Comparison of ENCODE assay signal across 6 cellular contexts in the genomic region with DNA sequence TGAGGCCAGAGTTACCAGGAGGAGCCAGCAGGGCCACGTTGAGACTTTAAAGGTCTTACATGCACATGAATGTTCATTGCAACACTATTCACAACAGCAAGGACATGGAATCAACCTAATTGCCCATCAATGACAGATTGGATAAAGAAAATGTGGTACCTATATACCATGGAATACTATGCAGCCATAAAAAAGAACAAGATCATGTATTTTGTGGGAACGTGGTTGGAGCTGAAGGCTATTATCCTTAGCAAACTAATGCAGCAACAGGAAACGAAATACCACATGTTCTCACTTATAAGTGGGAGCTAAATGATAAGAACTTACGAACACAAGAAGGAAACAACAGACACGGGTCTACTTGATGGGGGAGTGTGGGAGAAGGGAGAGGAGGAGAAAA. TPM values are rescaled to one million over a fixed set of nuclear protein-coding genes. Genes with fewer than 3 reads are reported as not detected.
DNase-seq lines count a peak whose midpoint lies in the region; ATAC-seq, FAIRE-seq and TF ChIP-seq lines count a peak whose summit lies in the region.
"Not testable (repeated sequence)": the region's sequence is repeated elsewhere in the genome, so short reads cannot be mapped to it uniquely, and the experiment has no call there.

No MANE protein-coding gene starts in this region.

- peak overlapping the region; percentile 25; the same call in 1 of the 2 replicates for H2AFZ ChIP-seq in GM12878 (ENCODE audit: control insufficient read depth, low read depth, low read length)
- not testable (repeated sequence) for H2AFZ ChIP-seq in H1 (ENCODE audit: low read length)

- not testable (repeated sequence) for H4K8ac ChIP-seq in H1 (ENCODE audit: extremely low read depth, insufficient read depth, low read length); mesendoderm (ENCODE audit: low read depth, low read length)

- H2BK120ac ChIP-seq in H1 (replicated peaks; ENCODE audit: low read depth, low read length); mesendoderm (ENCODE audit: low read depth, low read length): not testable (repeated sequence)

- 13% methylated on average over 5 of the region's 5 CpGs for WGBS in GM12878 (ENCODE audit: insufficient coverage, insufficient replicate concordance, low lambda C conversion rate, missing lambda C conversion rate)
- WGBS in H1 (ENCODE audit: extremely low coverage in 1 of 2, insufficient coverage in 1 of 2, insufficient read length in 1 of 2, insufficient replicate concordance in 2 of 2, low coverage in 1 of 2, low lambda C conversion rate in 2 of 2, missing lambda C conversion rate in 1 of 2), 2 experiments: 89% methylated on average over 5 of the region's 5 CpGs; no CpG with 5 or more reads in 1 of the 2 experiments
- WGBS in mesendoderm (ENCODE audit: extremely low coverage, insufficient coverage, low lambda C conversion rate): no CpG with 5 or more reads among the region's 5 CpGs

- H3K14ac ChIP-seq in H1 (ENCODE audit: insufficient read length): not testable (repeated sequence)

- H2BK12ac ChIP-seq in H1 (ENCODE audit: low read depth, low read length): not testable (repeated sequence)

- SMC1A ChIA-PET in GM12878 (lab: Charles Lee; ENCODE audit: uncharacterized antibody, unreplicated experiment): interaction anchor here (0.6 to 3.1 kb wide), 12 partner anchors 9 to 139 kb away, joined by 3 to 15 read pairs (median 6); no protein-coding TSS in a partner anchor

- not testable (repeated sequence) for H2BK15ac ChIP-seq in H1 (ENCODE audit: low read length); mesendoderm (replicated peaks; ENCODE audit: low read depth)

- H3K9ac ChIP-seq in GM12878 (ENCODE audit: control insufficient read depth, insufficient read depth, low read length); H1 (replicated peaks in 1 of 4; ENCODE audit: extremely low read depth in 1 of 4, low read depth in 3 of 4, low read length in 3 of 4); mesendoderm (ENCODE audit: low read length): not testable (repeated sequence)

- not testable (repeated sequence) for H3K36me3 ChIP-seq in HEK293 (ENCODE audit: control insufficient read depth in 2 of 2, insufficient read depth in 1 of 2, low read length in 2 of 2); GM12878 (ENCODE audit: control insufficient read depth in 2 of 2, insufficient read depth in 2 of 2, low read length in 1 of 2); H1 (ENCODE audit: control insufficient read depth in 2 of 4, insufficient read depth in 4 of 4, low read length in 3 of 4); mesendoderm (ENCODE audit: control insufficient read depth, insufficient read depth, low read length)

- CTCF ChIA-PET in HEK293 (lab: Yijun Ruan, JAX): interaction anchor here (0.6 kb wide), 1 partner anchor 1621 kb away, joined by 4 read pairs; no protein-coding TSS in a partner anchor
- CTCF ChIA-PET in GM12878 (lab: Yijun Ruan, JAX): interaction anchor here (0.7 to 2.9 kb wide), 6 partner anchors 11 to 136 kb away, joined by 4 to 10 read pairs (median 6); no protein-coding TSS in a partner anchor
- CTCF ChIA-PET in H1 (lab: Charles Lee; ENCODE audit: partially characterized antibody): interaction anchor here (1.7 kb wide), 1 partner anchor 136 kb away, joined by 4 read pairs; no protein-coding TSS in a partner anchor

- H4K5ac ChIP-seq in H1 (ENCODE audit: insufficient read length, low read depth, low read length); mesendoderm (ENCODE audit: low read length): not testable (repeated sequence)

- not testable (repeated sequence) for H2BK5ac ChIP-seq in H1 (ENCODE audit: low read depth, low read length)
- peak overlapping the region; percentile 73 for H2BK5ac ChIP-seq in mesendoderm (ENCODE audit: low read length)

- H3K79me1 ChIP-seq in H1 (ENCODE audit: low read depth, low read length); mesendoderm (ENCODE audit: low read length): not testable (repeated sequence)

- H3K27ac ChIP-seq in HEK293 (ENCODE audit: extremely low read depth, low read depth, low read length); GM12878 (ENCODE audit: control insufficient read depth, insufficient read depth); H1 (ENCODE audit: low read depth, low read length); mesendoderm (ENCODE audit: low read depth, low read length): not testable (repeated sequence)
- H3K27ac ChIP-seq in caudate nucleus (ENCODE audit: low read depth, low read length) (peak overlapping the region; percentile 92), temporal lobe (ENCODE audit: low read depth, low read length) (peak overlapping the region; percentile 65)

- not testable (repeated sequence) for H3K23ac ChIP-seq in H1 (ENCODE audit: insufficient read length); mesendoderm (ENCODE audit: low read length)

- not testable (repeated sequence) for DNase-seq in GM12878 (ENCODE audit: low read depth, low spot score); caudate nucleus (lab: John Stamatoyannopoulos, UW); H1 (ENCODE audit: low read depth in 1 of 2, low spot score in 2 of 2); mesendoderm

- peak overlapping the region; percentile 16; the same call in 1 of the 2 replicates for H2AK5ac ChIP-seq in H1 (ENCODE audit: low read depth, low read length)
- peak overlapping the region; percentile 94 for H2AK5ac ChIP-seq in mesendoderm (ENCODE audit: low read length)

- H3K4ac ChIP-seq in H1 (replicated peaks; ENCODE audit: insufficient read length, low read depth, low read length); mesendoderm (ENCODE audit: low read depth, low read length): not testable (repeated sequence)

- ATAC-seq in GM12878: not testable (repeated sequence)

- POLR2A ChIA-PET in HEK293 (lab: Yijun Ruan, JAX): interaction anchor here (0.6 kb wide), 1 partner anchor 11 kb away, joined by 3 read pairs; no protein-coding TSS in a partner anchor
- POLR2A ChIA-PET in GM12878 (lab: Charles Lee): interaction anchor here (0.6 to 1.7 kb wide), 5 partner anchors 10 to 97 kb away, joined by 3 to 13 read pairs (median 3); no protein-coding TSS in a partner anchor
- POLR2A ChIA-PET in H1 (lab: Charles Lee; ENCODE audit: partially characterized antibody): not testable (repeated sequence)

- not testable (repeated sequence) for H2BK20ac ChIP-seq in H1 (ENCODE audit: low read length)

- H3K4me2 ChIP-seq in GM12878 (ENCODE audit: control insufficient read depth, insufficient read depth); H1 (ENCODE audit: insufficient read depth in 1 of 2, low read depth in 2 of 2, low read length in 2 of 2); mesendoderm (ENCODE audit: low read length): not testable (repeated sequence)

- in situ Hi-C loops in GM12878 (cut with MboI): not testable (repeated sequence)

- not testable (repeated sequence) for H3K4me3 ChIP-seq in HEK293 (ENCODE audit: low read depth, low read length); GM12878; H1 (ENCODE audit: extremely low read depth in 1 of 4, insufficient read depth in 2 of 4, low read depth in 3 of 4, low read length in 4 of 4); mesendoderm (ENCODE audit: low read length)

- not testable (repeated sequence) for H3K9me3 ChIP-seq in HEK293 (ENCODE audit: control insufficient read depth, insufficient read depth, low read depth, low read length); GM12878 (replicated peaks; ENCODE audit: control insufficient read depth, insufficient read depth, low read length); H1 (ENCODE audit: insufficient read depth in 2 of 2, low read depth in 1 of 2, low read length in 1 of 2)

- not testable (repeated sequence) for BruUV-seq in GM12878 (replicated peaks; lab: Mats Ljungman, UMichigan)

- RAD21 ChIA-PET in GM12878 (lab: Charles Lee; ENCODE audit: unreplicated experiment): interaction anchor here (0.8 to 1.5 kb wide), 7 partner anchors 14 to 136 kb away, joined by 3 to 7 read pairs (median 3); no protein-coding TSS in a partner anchor

- TF ChIP-seq POLR2A in GM12878 (IDR thresholded peaks at IDR 0.05; ENCODE audit: low read depth, low read length); H1 (IDR thresholded peaks at IDR 0.05; ENCODE audit: control extremely low read depth in 1 of 2, low read depth in 2 of 2, low read length in 2 of 2): not testable (repeated sequence)

- intact Hi-C loops in GM12878 (cut with micrococcal nuclease; ENCODE audit: unreplicated experiment): not testable (repeated sequence)

- not testable (repeated sequence) for H4K20me1 ChIP-seq in GM12878 (ENCODE audit: control insufficient read depth, insufficient read depth); H1 (replicated peaks in 1 of 2; ENCODE audit: control insufficient read depth in 1 of 2, insufficient read depth in 2 of 2, low read length in 2 of 2)

- H3K18ac ChIP-seq in H1 (ENCODE audit: extremely low read depth, low read length); mesendoderm (ENCODE audit: low read length): not testable (repeated sequence)

- not testable (repeated sequence) for H3K56ac ChIP-seq in H1 (replicated peaks; ENCODE audit: insufficient read length, low read depth, low read length)
- H3K56ac ChIP-seq in mesendoderm (ENCODE audit: low read length): peak overlapping the region; percentile 46

- not testable (repeated sequence) for TF ChIP-seq RAD21 in GM12878 (IDR thresholded peaks at IDR 0.05; ENCODE audit: insufficient read depth, low read depth, low read length); H1 (IDR thresholded peaks at IDR 0.05 in 1 of 2, conservative IDR thresholded peaks at IDR 0.05 in 1 of 2; ENCODE audit: low read depth in 2 of 2, low read length in 2 of 2)

- not testable (repeated sequence) for H3K4me1 ChIP-seq in HEK293 (ENCODE audit: control insufficient read depth, insufficient read depth, low read length); GM12878 (ENCODE audit: control insufficient read depth, insufficient read depth, low read length); H1 (replicated peaks in 1 of 4; ENCODE audit: control insufficient read depth in 3 of 4, insufficient read depth in 4 of 4, low read length in 3 of 4)
- H3K4me1 ChIP-seq in mesendoderm (ENCODE audit: control insufficient read depth, low read depth, low read length): peaks cover 22% of the 10 kb centered on the region

- TF ChIP-seq CTCF in HEK293 (tag by site-specific recombination; IDR thresholded peaks at IDR 0.05); GM12878 (IDR thresholded peaks at IDR 0.05 in 2 of 3, conservative IDR thresholded peaks at IDR 0.05 in 1 of 3; ENCODE audit: control insufficient read depth in 2 of 3, extremely low read depth in 1 of 3, insufficient read depth in 1 of 3, low read depth in 3 of 3, low read length in 3 of 3); H1 (IDR thresholded peaks at IDR 0.05; ENCODE audit: control extremely low read depth in 1 of 3, insufficient read depth in 1 of 3, low read depth in 1 of 3, low read length in 3 of 3): not testable (repeated sequence)

- FAIRE-seq in GM12878 (lab: Jason Lieb, UNC); H1 (lab: Jason Lieb, UNC): not testable (repeated sequence)

- H3K23me2 ChIP-seq in H1 (ENCODE audit: low read depth, low read length): not testable (repeated sequence)

- not testable (repeated sequence) for H3K27me3 ChIP-seq in GM12878 (replicated peaks in 1 of 2; ENCODE audit: control insufficient read depth in 2 of 2, insufficient read depth in 2 of 2, low read length in 1 of 2); H1 (replicated peaks in 1 of 4; ENCODE audit: control insufficient read depth in 3 of 4, extremely low read depth in 1 of 4, insufficient read depth in 3 of 4, low read length in 3 of 4); mesendoderm (ENCODE audit: insufficient read depth, low read length, poor library complexity)

- not testable (repeated sequence) for TF ChIP-seq EP300 in GM12878 (IDR thresholded peaks at IDR 0.05; ENCODE audit: borderline replicate concordance in 1 of 2, control insufficient read depth in 1 of 2, low read depth in 2 of 2, low read length in 2 of 2); H1 (IDR thresholded peaks at IDR 0.05; ENCODE audit: borderline replicate concordance in 1 of 2, low read depth in 2 of 2, low read length in 2 of 2)

- not testable (repeated sequence) for H4K91ac ChIP-seq in H1 (replicated peaks; ENCODE audit: insufficient read length, low read length)

- not testable (repeated sequence) for H3K79me2 ChIP-seq in GM12878 (ENCODE audit: control insufficient read depth, insufficient read depth, low read length); H1 (ENCODE audit: control insufficient read depth in 1 of 2, insufficient read depth in 2 of 2, low read length in 2 of 2); mesendoderm (ENCODE audit: control insufficient read depth, insufficient read depth, low read length)

RNA-seq across cellular contexts. Expression of a gene that starts 11.6 kb away (rescaled TPM):
- total RNA-seq in GM12878 (2013; cell fraction: nucleolus; rRNA removed): 20.3 and 22.4 TPM in 2 replicates
- total RNA-seq in GM12878 (2014; rRNA removed): 2.1 and 2.7 TPM in 2 replicates
- 1.6 and 2.4 TPM in 2 replicates for total RNA-seq in GM12878 (2014; rRNA removed; fragmentation: Illumina TruSeq; extraction: Trizol)
- 1.7 and 3.0 TPM in 2 replicates for total RNA-seq in GM12878 (2021)
- polyA plus RNA-seq in GM12878 (2011; ENCODE audit: low read depth): 28.3 TPM
- polyA plus RNA-seq in GM12878 (2011; rRNA removed): 8.1 and 10.7 TPM in 2 replicates
- 3.8 and 5.6 TPM in 2 replicates for polyA plus RNA-seq in GM12878 (2011; cell fraction: cytosol; rRNA removed)
- polyA plus RNA-seq in GM12878 (2011; cell fraction: nucleus; rRNA removed): 5.5 and 9.4 TPM in 2 replicates
- polyA plus RNA-seq in GM12878 (2012): 9.3 and 15.9 TPM in 2 replicates
- 1.8 and 2.5 TPM in 2 replicates for polyA plus RNA-seq in GM12878 (2014; fragmentation: Illumina TruSeq; extraction: Trizol)
- polyA plus RNA-seq in GM12878 (2014; fragmentation: Nextera tagmentation; extraction: Ambion mirVana): 1 to 10 TPM; 1.4 to 2.1 TPM
- polyA plus RNA-seq in GM12878 (2014; rRNA removed): 0.71 and 2.0 TPM in 2 replicates
- under 1 TPM; 0.42 to 0.84 TPM for polyA plus RNA-seq in GM12878 (2016; fragmentation: Nextera tagmentation; extraction: Ambion mirVana)
- 6.3 and 8.6 TPM in 2 replicates for polyA minus RNA-seq in GM12878 (2011; rRNA and poly(A)+ RNA removed)
- 2.7 and 3.3 TPM in 2 replicates for polyA minus RNA-seq in GM12878 (2011; cell fraction: cytosol; rRNA and poly(A)+ RNA removed)
- polyA minus RNA-seq in GM12878 (2011; cell fraction: nucleus; rRNA and poly(A)+ RNA removed): 4.4 and 7.5 TPM in 2 replicates
- 24.4 and 27.3 TPM in 2 replicates for total RNA-seq in H1 (2021; fragmentation: NEBNext Ultra II Directional; extraction: Animal tissue kit (Norgen Biotek cat#: 25700))
- polyA plus RNA-seq in H1 (2011; rRNA removed): 8.8 and 10.6 TPM in 2 replicates
- 13.0 TPM for polyA plus RNA-seq in H1 (2011; cell fraction: cytosol; rRNA removed)
- 11.4 TPM for polyA plus RNA-seq in H1 (2011; cell fraction: nucleus; rRNA removed)
- polyA plus RNA-seq in H1 (2012, experiment 1 of 2): 20.1 to 25.6 TPM (median 23.9 TPM) in 4 replicates
- 19.0 TPM for polyA plus RNA-seq in H1 (2012, experiment 2 of 2)
- 12.5 TPM for polyA plus RNA-seq in H1 (2013, experiment 1 of 2)
- polyA plus RNA-seq in H1 (2013, experiment 2 of 2): 14.1 TPM
- 28.2 and 29.5 TPM in 2 replicates for polyA minus RNA-seq in H1 (2011; rRNA and poly(A)+ RNA removed)
- polyA minus RNA-seq in H1 (2011; cell fraction: cytosol; rRNA and poly(A)+ RNA removed): 16.9 TPM
- 37.3 TPM for polyA minus RNA-seq in H1 (2011; cell fraction: nucleus; rRNA and poly(A)+ RNA removed)
- polyA plus RNA-seq in mesendoderm (2013, experiment 1 of 2): 24.2 TPM
- 24.5 TPM for polyA plus RNA-seq in mesendoderm (2013, experiment 2 of 2)
- 9.6 TPM for total RNA-seq in temporal lobe
